8 cellular contexts compared by ENCODE assay signal in genomic region chr11:35617316-35617686, GRCh38. TPM values are rescaled to one million over a fixed set of nuclear protein-coding genes. Genes with fewer than 3 reads are reported as not detected.
A peak's percentile ranks its signal among the peaks of the same experiment; 100 is the strongest.
DNase-seq lines count a peak whose midpoint lies in the region; ATAC-seq and TF ChIP-seq lines count a peak whose summit lies in the region.

No MANE protein-coding gene starts in this region.

- H3K27ac ChIP-seq in WERI-Rb-1 = no peak overlapping the region
- peak overlapping the region in 3 of 4 donors; percentile 79 to 88 (median 87) for H3K27ac ChIP-seq in esophagus squamous epithelium

- BruUV-seq in Calu3 (replicated peaks; lab: Mats Ljungman, UMichigan) = no TSS peak

- H3K36me3 Mint-ChIP-seq in Calu3 (ENCODE audit: insufficient read depth, unreplicated experiment) (peaks cover 29% of the 10 kb centered on the region), progenitor cell of endocrine pancreas (ENCODE audit: insufficient read depth) (no peaks in the 10 kb centered on the region)

- H3K36me3 ChIP-seq in WERI-Rb-1 (no peaks in the 10 kb centered on the region), esophagus squamous epithelium (no peaks in the 10 kb centered on the region)

- ATAC-seq in GM18858 (IDR thresholded peaks at IDR 0.05; ENCODE audit: unreplicated experiment) = no peak
- ATAC-seq in HG02759 (IDR thresholded peaks at IDR 0.05; ENCODE audit: unreplicated experiment) = no peak

- H3K27ac Mint-ChIP-seq in Calu3 (ENCODE audit: unreplicated experiment) (peak overlapping the region; percentile 88), progenitor cell of endocrine pancreas (peak overlapping the region; percentile 88)

- TF ChIP-seq POLR2A in esophagus squamous epithelium (IDR thresholded peaks at IDR 0.05) = no peak

- intact Hi-C loops in Calu3 (cut with micrococcal nuclease; ENCODE audit: unreplicated experiment) (loop anchor here (2.0 to 5.0 kb wide), 3 partner anchors 45 to 642 kb away; partner anchors contain the start of gene TRIM44), esophagus squamous epithelium (cut with DNase I) (loop anchor here (5.0 to 10.0 kb wide), 4 partner anchors 200 to 878 kb away; no protein-coding TSS in a partner anchor)

- DNase-seq in Calu3 (no peak), WERI-Rb-1 (no peak), esophagus squamous epithelium (lab: John Stamatoyannopoulos, UW) (no peak), progenitor cell of endocrine pancreas (ENCODE audit: low spot score, unreplicated experiment) (no peak), foreskin melanocyte (no peak)
- DNase-seq in stimulated activated CD4-positive, alpha-beta T cell treated with anti-CD3 and anti-CD28 coated beads, Interleukin-4, amount 100 ng/mL, for 1 hour = no peak

- TF ChIP-seq CTCF in Calu3 (IDR thresholded peaks at IDR 0.05; ENCODE audit: unreplicated experiment) (no peak), WERI-Rb-1 (IDR thresholded peaks at IDR 0.05; ENCODE audit: low read depth, low read length) (no peak), esophagus squamous epithelium (IDR thresholded peaks at IDR 0.05) (no peak), progenitor cell of endocrine pancreas (IDR thresholded peaks at IDR 0.05; ENCODE audit: unreplicated experiment) (no peak)

- H3K9me3 Mint-ChIP-seq in Calu3 (ENCODE audit: low read depth, unreplicated experiment) = no peaks in the 10 kb centered on the region
- no peaks in the 10 kb centered on the region for H3K9me3 Mint-ChIP-seq in progenitor cell of endocrine pancreas (ENCODE audit: low read depth)

- H3K4me1 Mint-ChIP-seq in Calu3 (ENCODE audit: low read depth, unreplicated experiment) (peaks cover 44% of the 10 kb centered on the region), progenitor cell of endocrine pancreas (ENCODE audit: low read depth) (peaks cover 19% of the 10 kb centered on the region)

- H3K4me3 ChIP-seq in WERI-Rb-1 (ENCODE audit: low read depth, low read length) (peak overlapping the region; percentile 50; the same call in 1 of the 2 replicates), esophagus squamous epithelium (peak overlapping the region in 2 of 4 donors; percentile 70 to 76)

- peaks cover 18 to 55% (median 20%) of the 10 kb centered on the region in 3 donors for H3K4me1 ChIP-seq in esophagus squamous epithelium

- H3K9me3 ChIP-seq in WERI-Rb-1 (ENCODE audit: severe bottlenecking) = no peaks in the 10 kb centered on the region
- no peaks in the 10 kb centered on the region for H3K9me3 ChIP-seq in esophagus squamous epithelium

- CTCF ChIA-PET in Calu3 (lab: Charles Lee) = interaction anchor here (2.0 kb wide), 1 partner anchor 205 kb away, joined by 16 read pairs; no protein-coding TSS in a partner anchor

- H3K27me3 Mint-ChIP-seq in Calu3 (ENCODE audit: unreplicated experiment) (peaks cover 23% of the 10 kb centered on the region), progenitor cell of endocrine pancreas (peaks cover 12% of the 10 kb centered on the region)

- H3K27me3 ChIP-seq in WERI-Rb-1 (ENCODE audit: insufficient read depth, low read depth, severe bottlenecking) (peaks cover 27% of the 10 kb centered on the region), esophagus squamous epithelium (peaks cover 0 to 64% (median 0%) of the 10 kb centered on the region in 4 donors)

- WGBS in esophagus squamous epithelium, 2 donors = 65 to 71% methylated on average over 7 of the region's 7 CpGs

- H3K4me3 Mint-ChIP-seq in Calu3 (ENCODE audit: low read depth, unreplicated experiment) (peak overlapping the region; percentile 87), progenitor cell of endocrine pancreas (ENCODE audit: low read depth) (peak overlapping the region; percentile 81)

RNA-seq across cellular contexts. Expression of gene FJX1, which starts 1.0 kb away (rescaled TPM):
- total RNA-seq in Calu3 (2022) = 19.1 and 19.8 TPM in 2 replicates
- 10 to 100 TPM in 3 of 4 donors, 1 to 10 TPM in 1; 8.8 to 12.4 (median 11.1) TPM for total RNA-seq in esophagus squamous epithelium
- 11.2 and 12.9 TPM in 2 replicates for total RNA-seq in progenitor cell of endocrine pancreas

RNA-seq across cellular contexts. Expression of gene TRIM44, which starts 45.3 kb away (rescaled TPM):
- total RNA-seq in Calu3 (2022) = 71.3 and 78.2 TPM in 2 replicates
- 10 to 100 TPM in 2 of 4 donors, 1 to 10 TPM in 2; 6.8 to 32.0 (median 13.5) TPM for total RNA-seq in esophagus squamous epithelium
- total RNA-seq in progenitor cell of endocrine pancreas = 60.1 and 65.1 TPM in 2 replicates
